In the genomic region with DNA sequence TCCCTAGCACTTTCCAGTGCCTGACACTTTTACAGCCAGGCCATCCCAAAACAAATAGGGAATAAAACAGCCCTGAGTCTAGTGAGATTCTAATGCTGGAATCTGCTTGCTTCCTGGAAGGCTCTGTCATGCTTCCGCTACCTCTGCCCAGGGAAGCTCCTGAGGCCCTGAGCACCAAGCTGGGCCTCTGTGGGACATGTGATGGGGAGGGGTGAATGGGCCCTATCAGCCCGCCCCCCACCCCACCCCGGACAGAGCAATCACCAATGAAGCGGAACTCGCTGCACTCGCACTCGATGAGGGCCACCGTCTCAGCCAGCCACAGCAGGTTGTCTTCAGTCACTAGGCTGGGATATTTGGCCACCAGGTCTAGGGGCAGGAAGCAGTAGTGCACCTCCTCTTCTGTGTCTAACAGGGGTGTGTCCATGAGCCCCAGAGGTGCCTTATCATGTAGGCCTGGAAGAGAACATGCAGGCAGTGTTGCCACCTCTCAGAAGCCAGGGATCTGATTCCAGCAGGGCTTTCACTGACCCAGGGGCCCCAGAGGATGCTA, we compare ENCODE assay signal across 1 cellular context.
TF ChIP-seq lines count a peak whose summit lies in the region.

No MANE protein-coding gene starts in this region.

TF ChIP-seq in IMR-90, 13 proteins besides CTCF, POLR2A, EP300 and RAD21:
- TF ChIP-seq, protein P1, sequence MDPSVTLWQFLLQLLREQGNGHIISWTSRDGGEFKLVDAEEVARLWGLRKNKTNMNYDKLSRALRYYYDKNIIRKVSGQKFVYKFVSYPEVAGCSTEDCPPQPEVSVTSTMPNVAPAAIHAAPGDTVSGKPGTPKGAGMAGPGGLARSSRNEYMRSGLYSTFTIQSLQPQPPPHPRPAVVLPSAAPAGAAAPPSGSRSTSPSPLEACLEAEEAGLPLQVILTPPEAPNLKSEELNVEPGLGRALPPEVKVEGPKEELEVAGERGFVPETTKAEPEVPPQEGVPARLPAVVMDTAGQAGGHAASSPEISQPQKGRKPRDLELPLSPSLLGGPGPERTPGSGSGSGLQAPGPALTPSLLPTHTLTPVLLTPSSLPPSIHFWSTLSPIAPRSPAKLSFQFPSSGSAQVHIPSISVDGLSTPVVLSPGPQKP (IDR thresholded peaks at IDR 0.05; ENCODE audit: borderline replicate concordance, low read depth, low read length): no peak
- no peak for TF ChIP-seq MXI1 (IDR thresholded peaks at IDR 0.05; ENCODE audit: borderline replicate concordance, low read depth, low read length)
- no peak for TF ChIP-seq CHD1 (IDR thresholded peaks at IDR 0.05; ENCODE audit: low read depth, low read length)
- TF ChIP-seq, protein P2, sequence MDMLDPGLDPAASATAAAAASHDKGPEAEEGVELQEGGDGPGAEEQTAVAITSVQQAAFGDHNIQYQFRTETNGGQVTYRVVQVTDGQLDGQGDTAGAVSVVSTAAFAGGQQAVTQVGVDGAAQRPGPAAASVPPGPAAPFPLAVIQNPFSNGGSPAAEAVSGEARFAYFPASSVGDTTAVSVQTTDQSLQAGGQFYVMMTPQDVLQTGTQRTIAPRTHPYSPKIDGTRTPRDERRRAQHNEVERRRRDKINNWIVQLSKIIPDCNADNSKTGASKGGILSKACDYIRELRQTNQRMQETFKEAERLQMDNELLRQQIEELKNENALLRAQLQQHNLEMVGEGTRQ (IDR thresholded peaks at IDR 0.05; ENCODE audit: low read depth, low read length): no peak
- TF ChIP-seq BHLHE40 (IDR thresholded peaks at IDR 0.05; ENCODE audit: low read depth, low read length): no peak
- TF ChIP-seq NFE2L2 (IDR thresholded peaks at IDR 0.05; ENCODE audit: low read depth, low read length): no peak
- no peak for TF ChIP-seq CEBPB (IDR thresholded peaks at IDR 0.05; ENCODE audit: low read depth, low read length)
- no peak for TF ChIP-seq MAFK (IDR thresholded peaks at IDR 0.05; ENCODE audit: low read depth, low read length)
- TF ChIP-seq SMC3 (IDR thresholded peaks at IDR 0.05; ENCODE audit: low read depth, low read length): no peak
- no peak for TF ChIP-seq RCOR1 (IDR thresholded peaks at IDR 0.05; ENCODE audit: insufficient replicate concordance, low read length)
- no peak for TF ChIP-seq MAZ (IDR thresholded peaks at IDR 0.05; ENCODE audit: borderline replicate concordance, low read depth, low read length)
- TF ChIP-seq FOS (IDR thresholded peaks at IDR 0.05; ENCODE audit: low read depth, low read length): no peak
- TF ChIP-seq RFX5 (IDR thresholded peaks at IDR 0.05; ENCODE audit: low read depth, low read length): no peak
